In genomic region chr12:7555752-7556151, GRCh38 we compare ENCODE assay signal across 10 cellular contexts. TPM values are rescaled to one million over a fixed set of nuclear protein-coding genes. Genes with fewer than 3 reads are reported as not detected.
DNase-seq lines count a peak whose midpoint lies in the region; ATAC-seq, FAIRE-seq and TF ChIP-seq lines count a peak whose summit lies in the region.
"Had no signal": no experiment of that assay in that cellular context is flagged by ENCODE, and none has a peak within 500 bp of the region (broad histone marks: within the 10 kb centered on the region; RNA-seq: fewer than 3 reads in every experiment).

No MANE protein-coding gene starts in this region.

- H3K9me1 ChIP-seq in IMR-90 (ENCODE audit: insufficient read depth, low read length) = no peaks in the 10 kb centered on the region

- no peak overlapping the region for H3K27ac ChIP-seq in IMR-90 (ENCODE audit: insufficient read depth, low read length)
- peak overlapping the region; percentile 54 for H3K27ac ChIP-seq in lower lobe of right lung

- CTCF ChIA-PET in IMR-90 (lab: Yijun Ruan, JAX) = no interaction called here

- no TSS peak for BruUV-seq in IMR-90 (replicated peaks; lab: Mats Ljungman, UMichigan)

- H3K27me3 ChIP-seq in IMR-90 (ENCODE audit: control insufficient read depth, insufficient read depth, low read length) = no peaks in the 10 kb centered on the region
- no peaks in the 10 kb centered on the region for H3K27me3 ChIP-seq in bronchial epithelial cell (ENCODE audit: control insufficient read depth, insufficient read depth, low read length)
- no peaks in the 10 kb centered on the region for H3K27me3 ChIP-seq in lower lobe of right lung (ENCODE audit: low read depth)

- H3K18ac ChIP-seq in IMR-90 (ENCODE audit: low read depth, low read length) = no peak overlapping the region; the same call in 1 of the 2 replicates

- no peak for TF ChIP-seq POLR2A in IMR-90 (IDR thresholded peaks at IDR 0.05; ENCODE audit: low read depth, low read length)

- dilution Hi-C loops in IMR-90 (cut with HindIII; ENCODE audit: low sequenced_read_pairs, unreplicated experiment) = no loop called here

- H2BK120ac ChIP-seq in IMR-90 (ENCODE audit: low read depth, low read length) = no peak overlapping the region; the same call in 1 of the 2 replicates

- H4K8ac ChIP-seq in IMR-90 (ENCODE audit: low read depth in 2 of 2, low read length in 2 of 2) = no peak overlapping the region

- no peak overlapping the region for H2AFZ ChIP-seq in IMR-90 (replicated peaks; ENCODE audit: low read length, poor library complexity)

- TF ChIP-seq RAD21 in IMR-90 (IDR thresholded peaks at IDR 0.05; ENCODE audit: low read length) = no peak

- H3K36me3 ChIP-seq in IMR-90 (ENCODE audit: control insufficient read depth, insufficient read depth, low read length) = no peaks in the 10 kb centered on the region
- no peaks in the 10 kb centered on the region for H3K36me3 ChIP-seq in bronchial epithelial cell (ENCODE audit: control insufficient read depth, insufficient read depth, low read length)
- no peaks in the 10 kb centered on the region for H3K36me3 ChIP-seq in lower lobe of right lung

- H3K23ac ChIP-seq in IMR-90 (ENCODE audit: low read depth, low read length) = no peak overlapping the region

- no peak for ATAC-seq in IMR-90 (ENCODE audit: low read depth)
- peak; percentile 82 to 88 for ATAC-seq in lower lobe of right lung
- no peak for ATAC-seq in HG03354 (IDR thresholded peaks at IDR 0.05; ENCODE audit: poor library complexity, severe bottlenecking, unreplicated experiment)
- no peak for ATAC-seq in HG03457 (IDR thresholded peaks at IDR 0.05; ENCODE audit: unreplicated experiment)

- H3K9me3 ChIP-seq in IMR-90 (ENCODE audit: control insufficient read depth, insufficient read depth, low read length) = no peaks in the 10 kb centered on the region
- H3K9me3 ChIP-seq in lower lobe of right lung = no peaks in the 10 kb centered on the region

- peak overlapping the region; percentile 83 for H2BK5ac ChIP-seq in IMR-90 (ENCODE audit: low read depth, low read length, poor library complexity, severe bottlenecking)

- no peak overlapping the region for H3K9ac ChIP-seq in IMR-90 (ENCODE audit: low read depth, low read length)

- H4K20me1 ChIP-seq in IMR-90 (ENCODE audit: insufficient read depth, low read length) = no peaks in the 10 kb centered on the region

- H2AK5ac ChIP-seq in IMR-90 (ENCODE audit: low read depth, low read length) = no peak overlapping the region

- no peaks in the 10 kb centered on the region for H3K4me1 ChIP-seq in IMR-90 (ENCODE audit: control insufficient read depth, insufficient read depth, low read length)
- no peaks in the 10 kb centered on the region for H3K4me1 ChIP-seq in lower lobe of right lung

- H2BK20ac ChIP-seq in IMR-90 (ENCODE audit: low read depth, low read length) = peak overlapping the region; percentile 55; the same call in 1 of the 2 replicates

- H3K4me2 ChIP-seq in IMR-90 (ENCODE audit: low read depth, low read length) = peak overlapping the region; percentile 67; the same call in 1 of the 2 replicates

- H4K5ac ChIP-seq in IMR-90 (ENCODE audit: low read depth, low read length) = no peak overlapping the region

- H2BK15ac ChIP-seq in IMR-90 (ENCODE audit: low read depth, low read length) = no peak overlapping the region

- POLR2A ChIA-PET in IMR-90 (lab: Charles Lee; ENCODE audit: unreplicated experiment) = no interaction called here

- DNase-seq in AG08395 (ENCODE audit: low spot score) = peak; percentile 76
- DNase-seq in IMR-90 = peak; percentile 73
- DNase-seq in bronchial epithelial cell (ENCODE audit: low read depth) = peak; percentile 33
- DNase-seq in lower lobe of right lung = no peak
- no peak for DNase-seq in GDM1 (lab: John Stamatoyannopoulos, UW)
- DNase-seq in head of caudate nucleus = no peak
- DNase-seq: activated T-cell treated with anti-CD3 and anti-CD28 coated beads, Interleukin-2, amount 50 U/mL, for 48 hours; stimulated activated CD4-positive, alpha-beta T cell treated with anti-CD3 and anti-CD28 coated beads, Interleukin-4, amount 100 ng/mL, for 24 hours had no signal

- no peak for FAIRE-seq in bronchial epithelial cell (lab: Jason Lieb, UNC)

- no peak overlapping the region for H3K4ac ChIP-seq in IMR-90 (ENCODE audit: low read depth, low read length)

- in situ Hi-C loops in IMR-90 (cut with MboI; ENCODE audit: low sequenced_read_pairs) = no loop called here

- H4K91ac ChIP-seq in IMR-90 (ENCODE audit: insufficient read depth, low read depth, low read length) = no peak overlapping the region

- WGBS in IMR-90 (ENCODE audit: extremely low coverage in 2 of 2, insufficient read length in 1 of 2), 2 experiments = 0% methylated on average over 2 of the region's 3 CpGs; no CpG with 5 or more reads in 1 of the 2 experiments

- TF ChIP-seq CTCF in IMR-90 (conservative IDR thresholded peaks at IDR 0.05; ENCODE audit: low read depth, low read length) (no peak), bronchial epithelial cell (IDR thresholded peaks at IDR 0.05; ENCODE audit: insufficient read depth, low read length, severe bottlenecking) (no peak), lower lobe of right lung (IDR thresholded peaks at IDR 0.05) (no peak)

- H3K56ac ChIP-seq in IMR-90 (ENCODE audit: extremely low read depth, insufficient read depth, low read length) = no peak overlapping the region

- no peak overlapping the region for H2AK9ac ChIP-seq in IMR-90 (replicated peaks; ENCODE audit: low read depth, low read length, poor library complexity)

- no peaks in the 10 kb centered on the region for H3K79me1 ChIP-seq in IMR-90 (ENCODE audit: low read depth in 1 of 2, low read length in 2 of 2)

- H3K4me3 ChIP-seq in IMR-90 (ENCODE audit: insufficient read depth, low read depth, low read length) = no peak overlapping the region
- H3K4me3 ChIP-seq in bronchial epithelial cell (ENCODE audit: low read depth, low read length) = no peak overlapping the region
- no peak overlapping the region for H3K4me3 ChIP-seq in lower lobe of right lung

- intact Hi-C loops in IMR-90 (cut with micrococcal nuclease) = no loop called here
- intact Hi-C loops in lower lobe of right lung (cut with DNase I) = no loop called here
- intact Hi-C loops in head of caudate nucleus (cut with DNase I) = no loop called here

- H3K14ac ChIP-seq in IMR-90 (replicated peaks; ENCODE audit: low read depth, low read length) = no peak overlapping the region

TF ChIP-seq in IMR-90, 13 proteins besides CTCF, POLR2A, EP300 and RAD21:
- 0 out of 2 replicates have a peak, but pooled peaks have one; percentile 6 for TF ChIP-seq MAFK (IDR thresholded peaks at IDR 0.05; ENCODE audit: low read depth, low read length)
- no peak for TF ChIP-seq RFX5 (IDR thresholded peaks at IDR 0.05; ENCODE audit: low read depth, low read length)
- 0 out of 2 replicates have a peak, but pooled peaks have one; percentile 60 for TF ChIP-seq NFE2L2 (IDR thresholded peaks at IDR 0.05; ENCODE audit: low read depth, low read length)
TF ChIP-seq in IMR-90: peak in this region for 2.

RNA-seq across cellular contexts. Expression of gene CD163, which starts 52.2 kb away (rescaled TPM):
- total RNA-seq in IMR-90 (2012; rRNA removed) (not detected in 2 replicates), bronchial epithelial cell (not detected in 2 replicates), lower lobe of right lung (525 TPM)
- polyA plus RNA-seq in IMR-90 (2012; rRNA removed) = not detected in 2 replicates
- not detected in 2 replicates for polyA plus RNA-seq in IMR-90 (2012; cell fraction: cytosol; rRNA removed)
- polyA plus RNA-seq in IMR-90 (2012; cell fraction: nucleus; rRNA removed; ENCODE audit: low replicate concordance) = not detected in 2 replicates

Comparison
In these comparisons a context has a peak if more than half of its experiments do, and no peak if none do; other contexts are left out.
1. DNase-seq: peak in AG08395 (single experiment), IMR-90 (single experiment) and bronchial epithelial cell (single experiment); none in lower lobe of right lung (single experiment), GDM1 (single experiment) and head of caudate nucleus (0 of 42).
2. ATAC-seq: peak in lower lobe of right lung (2 of 2); none in IMR-90 (single experiment), HG03354 (single experiment) and HG03457 (single experiment).
3. RNA of gene CD163, which starts 52.2 kb away (total RNA-seq): 525 TPM in lower lobe of right lung (single experiment); not detected in IMR-90 and not detected in bronchial epithelial cell; every median in the first group is over 100 times any median in the second.